15 cellular contexts compared by ENCODE assay signal in the genomic region with DNA sequence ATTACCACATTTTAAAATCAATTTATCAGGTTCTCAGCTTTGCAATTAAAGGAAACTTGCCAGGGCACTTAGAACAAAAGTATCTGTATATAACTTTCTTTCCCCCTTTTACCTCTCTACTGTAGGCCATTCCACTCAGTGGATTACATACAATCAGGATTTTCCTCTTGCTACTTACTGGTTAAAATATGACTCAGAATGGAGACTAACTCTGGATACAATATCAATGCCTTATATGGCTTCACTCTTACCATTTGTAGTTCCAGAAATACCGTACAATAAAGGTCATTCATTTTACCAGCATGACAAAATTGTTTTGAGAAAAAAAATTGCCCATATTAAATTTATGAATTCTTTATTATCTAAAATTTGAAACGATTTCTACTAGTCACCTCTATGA.
DNase-seq lines count a peak whose midpoint lies in the region; ATAC-seq, FAIRE-seq and TF ChIP-seq lines count a peak whose summit lies in the region.
"Had no signal": no experiment of that assay in that cellular context is flagged by ENCODE, and none has a peak within 500 bp of the region (broad histone marks: within the 10 kb centered on the region; RNA-seq: fewer than 3 reads in every experiment).

No MANE protein-coding gene starts in this region.

- peaks cover 7% of the 10 kb centered on the region for H3K9me3 Mint-ChIP-seq in activated CD4-positive, alpha-beta memory T cell treated with anti-CD3 and anti-CD28 coated beads, Interleukin-2, amount 10 ng/mL, durations not matched to agents 7 days and 5 days
- no peaks in the 10 kb centered on the region for H3K9me3 Mint-ChIP-seq in Caco-2 (ENCODE audit: unreplicated experiment)

- no peaks in the 10 kb centered on the region for H3K36me3 Mint-ChIP-seq in activated CD4-positive, alpha-beta memory T cell treated with anti-CD3 and anti-CD28 coated beads, Interleukin-2, amount 10 ng/mL, durations not matched to agents 7 days and 5 days (ENCODE audit: low read depth)
- H3K36me3 Mint-ChIP-seq in Caco-2 (ENCODE audit: insufficient read depth, unreplicated experiment) = no peaks in the 10 kb centered on the region
- H3K36me3 Mint-ChIP-seq: IgD-negative memory B cell had no signal

- no peaks in the 10 kb centered on the region for H3K27me3 ChIP-seq in ACC112 (ENCODE audit: insufficient read depth, low read length)
- H3K27me3 ChIP-seq in Caco-2 (replicated peaks; ENCODE audit: control insufficient read depth, insufficient read depth, low read length) = no peaks in the 10 kb centered on the region
- H3K27me3 ChIP-seq: neutrophil, stomach had no signal

- H3K27ac ChIP-seq in ACC112 (ENCODE audit: low read depth, low read length) = peak overlapping the region; percentile 77
- H3K27ac ChIP-seq: lower lobe of right lung, neutrophil, skin epidermis, stomach had no signal

- peak overlapping the region; percentile 35 for H2AFZ ChIP-seq in ACC112 (ENCODE audit: low read length, unreplicated experiment)

- POLR2A ChIA-PET in activated CD4-positive, alpha-beta memory T cell treated with anti-CD3 and anti-CD28 coated beads, Interleukin-2, amount 10 ng/mL, durations not matched to agents 7 days and 5 days (lab: Charles Lee) = no interaction called here
- POLR2A ChIA-PET in Caco-2 (lab: Charles Lee) = no interaction called here

- H3K36me3 ChIP-seq in ACC112 (ENCODE audit: insufficient read depth, low read length) (no peaks in the 10 kb centered on the region; the same call in 1 of the 2 replicates), Caco-2 (ENCODE audit: control insufficient read depth, insufficient read depth, low read length) (no peaks in the 10 kb centered on the region)
- H3K36me3 ChIP-seq: lower lobe of right lung, neutrophil, stomach had no signal

- H3K4me1 Mint-ChIP-seq in activated CD4-positive, alpha-beta memory T cell treated with anti-CD3 and anti-CD28 coated beads, Interleukin-2, amount 10 ng/mL, durations not matched to agents 7 days and 5 days = no peaks in the 10 kb centered on the region
- peaks cover under 1% of the 10 kb centered on the region for H3K4me1 Mint-ChIP-seq in Caco-2 (ENCODE audit: low read depth, unreplicated experiment)
- H3K4me1 Mint-ChIP-seq: IgD-negative memory B cell had no signal

- no peaks in the 10 kb centered on the region for H3K27me3 Mint-ChIP-seq in activated CD4-positive, alpha-beta memory T cell treated with anti-CD3 and anti-CD28 coated beads, Interleukin-2, amount 10 ng/mL, durations not matched to agents 7 days and 5 days
- H3K27me3 Mint-ChIP-seq in Caco-2 (ENCODE audit: insufficient read depth, unreplicated experiment) = no peaks in the 10 kb centered on the region
- H3K27me3 Mint-ChIP-seq: IgD-negative memory B cell had no signal

- no TSS peak for BruUV-seq in Caco-2 (replicated peaks; lab: Mats Ljungman, UMichigan)

- no peak for ATAC-seq in stimulated activated naive CD8-positive, alpha-beta T cell treated with anti-CD3 and anti-CD28 coated beads, Interleukin-15, Interleukin-2, amounts not matched to agents 100 U/mL and 50 U/mL, for 24 hours
- ATAC-seq: A549, lower lobe of right lung had no signal

- no peaks in the 10 kb centered on the region for H3K9me3 ChIP-seq in Caco-2
- H3K9me3 ChIP-seq: A549, lower lobe of right lung, neutrophil, stomach had no signal

- H3K27ac Mint-ChIP-seq in activated CD4-positive, alpha-beta memory T cell treated with anti-CD3 and anti-CD28 coated beads, Interleukin-2, amount 10 ng/mL, durations not matched to agents 7 days and 5 days = no peak overlapping the region
- no peak overlapping the region for H3K27ac Mint-ChIP-seq in Caco-2 (ENCODE audit: unreplicated experiment)
- H3K27ac Mint-ChIP-seq: IgD-negative memory B cell had no signal

- peak; percentile 15 for DNase-seq in HTR-8/SVneo (ENCODE audit: insufficient read length, low spot score)
- DNase-seq in astrocyte of the hippocampus (ENCODE audit: low read depth, low spot score) = peak; percentile 71
- DNase-seq in foreskin melanocyte = peak; percentile 63
- no peak for DNase-seq in activated CD4-positive, alpha-beta memory T cell treated with anti-CD3 and anti-CD28 coated beads, Interleukin-2, amount 10 ng/mL, durations not matched to agents 7 days and 5 days
- no peak for DNase-seq in stimulated activated naive CD8-positive, alpha-beta T cell treated with anti-CD3 and anti-CD28 coated beads, Interleukin-15, Interleukin-2, amounts not matched to agents 100 U/mL and 50 U/mL, for 24 hours
- DNase-seq in Caco-2 = no peak
- DNase-seq in SKM-1 treated with dmso at 0.1 percent for 144 hours (lab: John Stamatoyannopoulos, UW; ENCODE audit: unreplicated experiment) = no peak
- DNase-seq: activated naive CD4-positive, alpha-beta T cell; lower lobe of right lung; stomach had no signal

- H3K4me3 ChIP-seq in ACC112 (ENCODE audit: low read depth, low read length) (no peak overlapping the region), Caco-2 (ENCODE audit: low read depth, low read length) (no peak overlapping the region)
- H3K4me3 ChIP-seq: A549, lower lobe of right lung, skin epidermis, stomach had no signal

- intact Hi-C loops in Caco-2 (cut with micrococcal nuclease; ENCODE audit: unreplicated experiment) = no loop called here

- CTCF ChIA-PET in activated CD4-positive, alpha-beta memory T cell treated with anti-CD3 and anti-CD28 coated beads, Interleukin-2, amount 10 ng/mL, durations not matched to agents 7 days and 5 days (lab: Charles Lee) = no interaction called here
- CTCF ChIA-PET in Caco-2 (lab: Charles Lee) = no interaction called here

- H3K79me2 ChIP-seq in ACC112 (ENCODE audit: control insufficient read depth, insufficient read depth, low read length, unreplicated experiment) = no peaks in the 10 kb centered on the region

- H3K4me1 ChIP-seq in ACC112 (ENCODE audit: control insufficient read depth, insufficient read depth, low read length, unreplicated experiment) (peaks cover 42% of the 10 kb centered on the region), Caco-2 (no peaks in the 10 kb centered on the region)
- H3K4me1 ChIP-seq: A549, lower lobe of right lung, stomach had no signal

- no peak for TF ChIP-seq CTCF in Caco-2 (IDR thresholded peaks at IDR 0.05; ENCODE audit: insufficient read depth in 1 of 2, low read depth in 1 of 2, low read length in 1 of 2, severe bottlenecking in 1 of 2, unreplicated experiment in 1 of 2)

- peak; percentile 62 for FAIRE-seq in HTR-8/SVneo (lab: Jason Lieb, UNC)

- H3K4me3 Mint-ChIP-seq in activated CD4-positive, alpha-beta memory T cell treated with anti-CD3 and anti-CD28 coated beads, Interleukin-2, amount 10 ng/mL, durations not matched to agents 7 days and 5 days = no peak overlapping the region
- no peak overlapping the region for H3K4me3 Mint-ChIP-seq in Caco-2 (ENCODE audit: unreplicated experiment)
- H3K4me3 Mint-ChIP-seq: IgD-negative memory B cell had no signal

Comparison
In these comparisons a context has a peak if more than half of its experiments do, and no peak if none do; other contexts are left out.
1. DNase-seq: peak in HTR-8/SVneo (single experiment), astrocyte of the hippocampus (single experiment) and foreskin melanocyte (single experiment); none in activated CD4-positive, alpha-beta memory T cell treated with anti-CD3 and anti-CD28 coated beads, Interleukin-2, amount 10 ng/mL, durations not matched to agents 7 days and 5 days (single experiment), stimulated activated naive CD8-positive, alpha-beta T cell treated with anti-CD3 and anti-CD28 coated beads, Interleukin-15, Interleukin-2, amounts not matched to agents 100 U/mL and 50 U/mL, for 24 hours (single experiment), Caco-2 (0 of 2) and SKM-1 treated with dmso at 0.1 percent for 144 hours (single experiment).